In genomic region chr17:64773386-64773835, GRCh38 we compare ENCODE assay signal across 1 cellular context.
TF ChIP-seq lines count a peak whose summit lies in the region.

No MANE protein-coding gene starts in this region.

TF ChIP-seq in WTC11, 78 proteins besides CTCF, POLR2A, EP300 and RAD21 (continued from another document):
- no peak for TF ChIP-seq TEAD4 (CRISPR knock-in tag; IDR thresholded peaks at IDR 0.05)
- no peak for TF ChIP-seq FOXP1 (CRISPR knock-in tag; IDR thresholded peaks at IDR 0.05; ENCODE audit: borderline replicate concordance)
- TF ChIP-seq ATF1 (CRISPR knock-in tag; IDR thresholded peaks at IDR 0.05): no peak
- no peak for TF ChIP-seq MXD4 (CRISPR knock-in tag; IDR thresholded peaks at IDR 0.05; ENCODE audit: borderline replicate concordance)
